ENCODE assay signal across 18 cellular contexts in genomic region chr11:2752204-2752772, GRCh38. TPM values are rescaled to one million over a fixed set of nuclear protein-coding genes. Genes with fewer than 3 reads are reported as not detected.
DNase-seq lines count a peak whose midpoint lies in the region; ATAC-seq, FAIRE-seq and TF ChIP-seq lines count a peak whose summit lies in the region.
"Had no signal": no experiment of that assay in that cellular context is flagged by ENCODE, and none has a peak within 500 bp of the region (broad histone marks: within the 10 kb centered on the region; RNA-seq: fewer than 3 reads in every experiment).

No MANE protein-coding gene starts in this region.

- no peaks in the 10 kb centered on the region for H3K27me3 Mint-ChIP-seq in MCF 10A (ENCODE audit: insufficient read depth, unreplicated experiment)
- H3K27me3 Mint-ChIP-seq in CD4-positive, alpha-beta memory T cell = no peaks in the 10 kb centered on the region
- H3K27me3 Mint-ChIP-seq: activated CD8-positive, alpha-beta T cell treated with anti-CD3 and anti-CD28 coated beads for 36 hours; naive thymus-derived CD4-positive, alpha-beta T cell had no signal

- H2AFZ ChIP-seq in mammary epithelial cell (ENCODE audit: low read depth, low read length) = no peak overlapping the region
- H2AFZ ChIP-seq: hepatocyte had no signal

- H3K27me3 ChIP-seq in mammary epithelial cell (ENCODE audit: insufficient read depth, low read length) (peaks cover 2% of the 10 kb centered on the region), adipocyte (replicated peaks; ENCODE audit: control insufficient read depth, insufficient read depth, low read length) (peaks cover 40% of the 10 kb centered on the region), kidney epithelial cell (ENCODE audit: control insufficient read depth, insufficient read depth, low read length) (peaks cover 2% of the 10 kb centered on the region)
- H3K27me3 ChIP-seq in CD4-positive, alpha-beta memory T cell (ENCODE audit: insufficient read depth, low read length) = no peaks in the 10 kb centered on the region
- H3K27me3 ChIP-seq: esophagus muscularis mucosa, hepatocyte had no signal

- no peak overlapping the region for H3K27ac ChIP-seq in mammary epithelial cell (ENCODE audit: insufficient read depth, low read depth, low read length)
- no peak overlapping the region for H3K27ac ChIP-seq in CD4-positive, alpha-beta memory T cell (ENCODE audit: low read depth, low read length)
- H3K27ac ChIP-seq: esophagus muscularis mucosa, hepatocyte had no signal

- ATAC-seq in GM21717 (IDR thresholded peaks at IDR 0.05; ENCODE audit: unreplicated experiment) (no peak), GM18909 (IDR thresholded peaks at IDR 0.05; ENCODE audit: poor library complexity, unreplicated experiment) (no peak)
- ATAC-seq: activated CD8-positive, alpha-beta T cell treated with anti-CD3 and anti-CD28 coated beads for 36 hours; naive thymus-derived CD4-positive, alpha-beta T cell had no signal

- H3K9me3 ChIP-seq in mammary epithelial cell (replicated peaks; ENCODE audit: insufficient read depth, low read length) (no peaks in the 10 kb centered on the region), adipocyte (ENCODE audit: control insufficient read depth, low read length) (peaks cover 18% of the 10 kb centered on the region)
- no peaks in the 10 kb centered on the region for H3K9me3 ChIP-seq in CD4-positive, alpha-beta memory T cell (ENCODE audit: control insufficient read depth in 1 of 2, low read length in 2 of 2)

- no peaks in the 10 kb centered on the region for H3K4me1 ChIP-seq in mammary epithelial cell (ENCODE audit: insufficient read depth, low read length)
- no peaks in the 10 kb centered on the region for H3K4me1 ChIP-seq in adipocyte (ENCODE audit: control insufficient read depth, insufficient read depth, low read length)
- H3K4me1 ChIP-seq in CD4-positive, alpha-beta memory T cell (ENCODE audit: insufficient read depth, low read length) = no peaks in the 10 kb centered on the region

- dilution Hi-C loops in mammary epithelial cell (cut with HindIII; ENCODE audit: low sequenced_read_pairs) = no loop called here

- H4K20me1 ChIP-seq in mammary epithelial cell (ENCODE audit: insufficient read depth, low read length) = no peaks in the 10 kb centered on the region

- no peaks in the 10 kb centered on the region for H3K79me2 ChIP-seq in mammary epithelial cell (ENCODE audit: insufficient read depth, low read length)
- H3K79me2 ChIP-seq: hepatocyte had no signal

- no peaks in the 10 kb centered on the region for H3K9me3 Mint-ChIP-seq in MCF 10A (ENCODE audit: unreplicated experiment)
- peaks cover 0 to 6% (median 1%) of the 10 kb centered on the region in 8 donors for H3K9me3 Mint-ChIP-seq in CD4-positive, alpha-beta memory T cell

- H3K9ac ChIP-seq in mammary epithelial cell (ENCODE audit: insufficient read depth, low read length) = no peak overlapping the region
- H3K9ac ChIP-seq in adipocyte (ENCODE audit: low read length) = no peak overlapping the region

- no peak overlapping the region for H3K4me2 ChIP-seq in mammary epithelial cell (ENCODE audit: insufficient read depth, low read depth, low read length)
- H3K4me2 ChIP-seq: hepatocyte had no signal

- intact Hi-C loops in MCF 10A (cut with micrococcal nuclease) (no loop called here), mammary epithelial cell (cut with micrococcal nuclease) (no loop called here)
- intact Hi-C loops in CD4-positive, alpha-beta memory T cell (cut with micrococcal nuclease) = no loop called here

- 82% methylated on average over 10 of the region's 12 CpGs for WGBS in mammary epithelial cell (ENCODE audit: low coverage, missing lambda C conversion rate)

- no peaks in the 10 kb centered on the region for H3K36me3 ChIP-seq in mammary epithelial cell (ENCODE audit: insufficient read depth, low read length)
- no peaks in the 10 kb centered on the region for H3K36me3 ChIP-seq in adipocyte (ENCODE audit: control insufficient read depth, insufficient read depth, low read length, severe bottlenecking)
- H3K36me3 ChIP-seq in kidney epithelial cell (ENCODE audit: control insufficient read depth, insufficient read depth, low read length) = no peaks in the 10 kb centered on the region
- no peaks in the 10 kb centered on the region for H3K36me3 ChIP-seq in CD4-positive, alpha-beta memory T cell (ENCODE audit: insufficient read depth, low read length)
- H3K36me3 ChIP-seq: esophagus muscularis mucosa had no signal

- H3K4me1 Mint-ChIP-seq in MCF 10A (ENCODE audit: insufficient read depth, unreplicated experiment) = peaks cover 5% of the 10 kb centered on the region
- peaks cover 0 to 1% (median 0%) of the 10 kb centered on the region in 4 donors for H3K4me1 Mint-ChIP-seq in CD4-positive, alpha-beta memory T cell

- in situ Hi-C loops in mammary epithelial cell (cut with MboI; ENCODE audit: low sequenced_read_pairs in 2 of 2) = no loop called here

- peaks cover 4% of the 10 kb centered on the region for H3K36me3 Mint-ChIP-seq in MCF 10A (ENCODE audit: insufficient read depth, unreplicated experiment)
- peaks cover 4 to 20% of the 10 kb centered on the region in 2 donors for H3K36me3 Mint-ChIP-seq in CD4-positive, alpha-beta memory T cell

- TF ChIP-seq CTCF in MCF 10A (IDR thresholded peaks at IDR 0.05; ENCODE audit: unreplicated experiment) (no peak), mammary epithelial cell (conservative IDR thresholded peaks at IDR 0.05 in 1 of 2, IDR thresholded peaks at IDR 0.05 in 1 of 2; ENCODE audit: extremely low read depth in 1 of 2, insufficient read depth in 1 of 2, low read depth in 1 of 2, low read length in 2 of 2) (no peak), kidney epithelial cell (IDR thresholded peaks at IDR 0.05; ENCODE audit: insufficient read depth, low read length, poor library complexity, severe bottlenecking) (no peak)

- FAIRE-seq in urothelium cell line (lab: Jason Lieb, UNC) = no peak
- FAIRE-seq: TTC549 had no signal

- H3K4me3 Mint-ChIP-seq in MCF 10A (ENCODE audit: unreplicated experiment) = no peak overlapping the region
- H3K4me3 Mint-ChIP-seq in CD4-positive, alpha-beta memory T cell = no peak overlapping the region
- H3K4me3 Mint-ChIP-seq: activated CD8-positive, alpha-beta T cell treated with anti-CD3 and anti-CD28 coated beads for 36 hours; activated T-helper 1 cell treated with anti-CD3 and anti-CD28 coated beads, Interleukin-12 subunit alpha, Interleukin-12 subunit beta, Interleukin-2, Interleukin-4 antibody, amounts not matched to agents 30 ng/mL and 10 ng/mL and 1 ng/mL, durations not matched to agents 14 hours and 24 hours and 36 hours; naive thymus-derived CD4-positive, alpha-beta T cell had no signal

- H3K4me3 ChIP-seq in mammary epithelial cell (replicated peaks in 1 of 3; ENCODE audit: insufficient read depth in 1 of 3, low read depth in 2 of 3, low read length in 3 of 3) = no peak overlapping the region
- H3K4me3 ChIP-seq in adipocyte (ENCODE audit: low read length) = no peak overlapping the region
- H3K4me3 ChIP-seq in kidney epithelial cell (ENCODE audit: low read depth, low read length) = no peak overlapping the region
- no peak overlapping the region for H3K4me3 ChIP-seq in CD4-positive, alpha-beta memory T cell (ENCODE audit: low read length in 2 of 2)
- H3K4me3 ChIP-seq: esophagus muscularis mucosa, hepatocyte had no signal

- BruUV-seq in MCF 10A (replicated peaks; lab: Mats Ljungman, UMichigan) (no TSS peak), mammary epithelial cell (replicated peaks; lab: Mats Ljungman, UMichigan) (no TSS peak)

- CTCF ChIA-PET in MCF 10A (lab: Yijun Ruan, JAX) (interaction anchor here (0.8 to 0.9 kb wide), 2 partner anchors 23 to 24 kb away, joined by 3 read pairs; no protein-coding TSS in a partner anchor), mammary epithelial cell (lab: Charles Lee; ENCODE audit: low non-redundant PET) (no interaction called here)
- CTCF ChIA-PET in CD4-positive, alpha-beta memory T cell (lab: Charles Lee; ENCODE audit: partially characterized antibody) = no interaction called here

- no peak overlapping the region for H3K27ac Mint-ChIP-seq in MCF 10A (ENCODE audit: low read depth, unreplicated experiment)
- H3K27ac Mint-ChIP-seq in CD4-positive, alpha-beta memory T cell = no peak overlapping the region
- H3K27ac Mint-ChIP-seq: activated CD8-positive, alpha-beta T cell treated with anti-CD3 and anti-CD28 coated beads for 36 hours; activated T-helper 1 cell treated with anti-CD3 and anti-CD28 coated beads, Interleukin-12 subunit alpha, Interleukin-12 subunit beta, Interleukin-2, Interleukin-4 antibody, amounts not matched to agents 30 ng/mL and 10 ng/mL and 1 ng/mL, durations not matched to agents 14 hours and 24 hours and 36 hours; naive thymus-derived CD4-positive, alpha-beta T cell had no signal

- POLR2A ChIA-PET in MCF 10A (lab: Yijun Ruan, JAX) = no interaction called here
- POLR2A ChIA-PET in CD4-positive, alpha-beta memory T cell (lab: Charles Lee; ENCODE audit: partially characterized antibody) = no interaction called here

- peak; percentile 35 for DNase-seq in MCF 10A (ENCODE audit: unreplicated experiment)
- no peak for DNase-seq in mammary epithelial cell
- DNase-seq in adipocyte (ENCODE audit: low read depth) = peak; percentile 5
- peak; percentile 86 for DNase-seq in kidney epithelial cell (ENCODE audit: low read depth)
- DNase-seq in urothelium cell line (ENCODE audit: low spot score) = peak; percentile 70
- DNase-seq in CD4-positive, alpha-beta memory T cell = no peak
- DNase-seq: activated CD8-positive, alpha-beta T cell treated with anti-CD3 and anti-CD28 coated beads for 36 hours; anterior cingulate cortex; GDM1; naive thymus-derived CD4-positive, alpha-beta T cell; SIG-M5; substantia nigra had no signal

RNA-seq across cellular contexts. Expression of gene KCNQ1OT1, which starts 52.5 kb away (rescaled TPM):
- total RNA-seq in MCF 10A (2022) (1.3 and 1.7 TPM in 2 replicates), mammary epithelial cell (1 to 10 TPM in 1 of 2 donors, under 1 TPM in 1; 0.82 to 1.0 TPM), kidney epithelial cell (0.48 and 0.54 TPM in 2 replicates)
- polyA plus RNA-seq in mammary epithelial cell = 0.01 TPM
- 0.67 TPM for polyA minus RNA-seq in mammary epithelial cell
- under 1 TPM; 0.36 to 0.38 TPM for total RNA-seq in CD4-positive, alpha-beta memory T cell
- under 1 TPM; 0.03 to 0.10 TPM for polyA plus RNA-seq in CD4-positive, alpha-beta memory T cell

Comparison
In these comparisons a context has a peak if more than half of its experiments do, and no peak if none do; other contexts are left out.
1. DNase-seq: peak in MCF 10A (single experiment), adipocyte (single experiment), kidney epithelial cell (single experiment) and urothelium cell line (single experiment); none in mammary epithelial cell (single experiment) and CD4-positive, alpha-beta memory T cell (0 of 5).